ENCODE assay signal across 18 cellular contexts in the genomic region with DNA sequence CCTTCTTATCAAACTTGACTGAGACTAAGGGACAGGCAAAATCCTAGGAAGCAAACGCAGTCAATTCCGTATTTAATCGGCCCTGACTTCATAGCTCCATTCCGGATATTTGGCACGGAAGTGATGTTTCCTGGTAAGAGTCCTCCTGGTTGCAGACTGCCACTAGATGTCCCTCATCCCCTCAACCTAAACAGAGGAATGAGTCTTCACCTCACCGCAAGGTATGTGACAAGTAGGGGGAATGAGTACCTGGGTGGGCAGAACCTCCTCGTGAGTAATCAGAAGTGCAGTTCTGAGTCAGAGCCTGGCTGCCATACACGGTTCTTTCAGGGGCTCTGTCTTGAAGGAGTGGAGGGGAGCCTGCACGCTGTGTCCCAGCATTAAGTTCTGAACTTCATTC.
A peak's percentile ranks its signal among the peaks of the same experiment; 100 is the strongest.
DNase-seq lines count a peak whose midpoint lies in the region; ATAC-seq, FAIRE-seq and TF ChIP-seq lines count a peak whose summit lies in the region.
"Had no signal": no experiment of that assay in that cellular context is flagged by ENCODE, and none has a peak within 500 bp of the region (broad histone marks: within the 10 kb centered on the region; RNA-seq: fewer than 3 reads in every experiment).

No MANE protein-coding gene starts in this region.

- H3K4me1 Mint-ChIP-seq in activated naive CD4-positive, alpha-beta T cell treated with anti-CD3 and anti-CD28 coated beads for 36 hours (ENCODE audit: low read depth) = no peaks in the 10 kb centered on the region

- no peaks in the 10 kb centered on the region for H3K79me2 ChIP-seq in H1 (ENCODE audit: control insufficient read depth in 1 of 2, insufficient read depth in 2 of 2, low read length in 2 of 2)

- H3K4me3 ChIP-seq in H1 (ENCODE audit: extremely low read depth in 1 of 4, insufficient read depth in 2 of 4, low read depth in 3 of 4, low read length in 4 of 4) (no peak overlapping the region), left lung (no peak overlapping the region)
- H3K4me3 ChIP-seq: HAP-1 had no signal

- H3K9me3 Mint-ChIP-seq in activated naive CD4-positive, alpha-beta T cell treated with anti-CD3 and anti-CD28 coated beads for 36 hours = peaks cover 2% of the 10 kb centered on the region
- peaks cover 10 to 11% of the 10 kb centered on the region in 2 donors for H3K9me3 Mint-ChIP-seq in activated naive CD4-positive, alpha-beta T cell treated with anti-CD3 and anti-CD28 coated beads, Interleukin-2, amount 50 U/mL, for 72 hours
- H3K9me3 Mint-ChIP-seq: activated CD8-positive, alpha-beta T cell treated with anti-CD3 and anti-CD28 coated beads for 36 hours; activated T-helper 1 cell treated with anti-CD3 and anti-CD28 coated beads, Interleukin-12 subunit alpha, Interleukin-12 subunit beta, Interleukin-2, Interleukin-4 antibody, amounts not matched to agents 30 ng/mL and 10 ng/mL and 1 ng/mL, durations not matched to agents 14 hours and 24 hours and 36 hours had no signal

- H3K4me3 Mint-ChIP-seq in activated naive CD4-positive, alpha-beta T cell treated with anti-CD3 and anti-CD28 coated beads for 36 hours = no peak overlapping the region
- H3K4me3 Mint-ChIP-seq: activated CD8-positive, alpha-beta T cell treated with anti-CD3 and anti-CD28 coated beads for 36 hours; activated T-helper 1 cell treated with anti-CD3 and anti-CD28 coated beads, Interleukin-12 subunit alpha, Interleukin-12 subunit beta, Interleukin-2, Interleukin-4 antibody, amounts not matched to agents 30 ng/mL and 10 ng/mL and 1 ng/mL, durations not matched to agents 14 hours and 24 hours and 36 hours had no signal

- H3K4me1 ChIP-seq in H1 (replicated peaks in 1 of 4; ENCODE audit: control insufficient read depth in 3 of 4, insufficient read depth in 4 of 4, low read length in 3 of 4) = no peaks in the 10 kb centered on the region
- no peaks in the 10 kb centered on the region for H3K4me1 ChIP-seq in left lung
- H3K4me1 ChIP-seq: HAP-1 had no signal

- H2BK5ac ChIP-seq in H1 (ENCODE audit: low read depth, low read length) = no peak overlapping the region

- no peak overlapping the region for H4K5ac ChIP-seq in H1 (ENCODE audit: insufficient read length, low read depth, low read length)

- TF ChIP-seq EP300 in H1 (IDR thresholded peaks at IDR 0.05; ENCODE audit: borderline replicate concordance in 1 of 2, low read depth in 2 of 2, low read length in 2 of 2) = no peak

- TF ChIP-seq CTCF in GM12873 (IDR thresholded peaks at IDR 0.05; ENCODE audit: insufficient read depth, low read depth, low read length, missing control alignments) = peak; percentile 9
- TF ChIP-seq CTCF in H1 (IDR thresholded peaks at IDR 0.05; ENCODE audit: control extremely low read depth in 1 of 3, insufficient read depth in 1 of 3, low read depth in 1 of 3, low read length in 3 of 3) = peak in 2 of 3 experiments; percentile 17 to 48; a peak in 2 of 4 replicates
- no peak for TF ChIP-seq CTCF in left lung (IDR thresholded peaks at IDR 0.05)

- H3K79me1 ChIP-seq in H1 (ENCODE audit: low read depth, low read length) = no peaks in the 10 kb centered on the region

- FAIRE-seq in H1 (lab: Jason Lieb, UNC) = no peak
- FAIRE-seq: colon had no signal

- H4K91ac ChIP-seq in H1 (replicated peaks; ENCODE audit: insufficient read length, low read length) = no peak overlapping the region

- no peak overlapping the region for H3K4ac ChIP-seq in H1 (replicated peaks; ENCODE audit: insufficient read length, low read depth, low read length)

- H3K18ac ChIP-seq in H1 (ENCODE audit: extremely low read depth, low read length) = no peak overlapping the region

- H2BK12ac ChIP-seq in H1 (ENCODE audit: low read depth, low read length) = no peak overlapping the region

- no peak overlapping the region for H2BK120ac ChIP-seq in H1 (replicated peaks; ENCODE audit: low read depth, low read length)

- no peak overlapping the region for H2AFZ ChIP-seq in H1 (ENCODE audit: low read length)

- H3K27ac ChIP-seq in H1 (ENCODE audit: low read depth, low read length) (no peak overlapping the region), left lung (no peak overlapping the region)

- no peaks in the 10 kb centered on the region for H4K20me1 ChIP-seq in H1 (replicated peaks in 1 of 2; ENCODE audit: control insufficient read depth in 1 of 2, insufficient read depth in 2 of 2, low read length in 2 of 2)

- CTCF ChIA-PET in H1 (lab: Charles Lee; ENCODE audit: partially characterized antibody) = interaction anchor here (0.6 to 1.7 kb wide), 5 partner anchors 11 to 456 kb away, joined by 3 to 7 read pairs (median 4); no protein-coding TSS in a partner anchor
- CTCF ChIA-PET in activated naive CD4-positive, alpha-beta T cell treated with anti-CD3 and anti-CD28 coated beads for 36 hours (lab: Charles Lee) = no interaction called here

- H3K27me3 Mint-ChIP-seq in activated naive CD4-positive, alpha-beta T cell treated with anti-CD3 and anti-CD28 coated beads for 36 hours (ENCODE audit: low read depth) = no peaks in the 10 kb centered on the region
- H3K27me3 Mint-ChIP-seq: activated CD8-positive, alpha-beta T cell treated with anti-CD3 and anti-CD28 coated beads for 36 hours had no signal

- H3K23me2 ChIP-seq in H1 (ENCODE audit: low read depth, low read length) = peaks cover 3% of the 10 kb centered on the region; the same call in 1 of the 2 replicates

- H3K27me3 ChIP-seq in H1 (replicated peaks in 1 of 4; ENCODE audit: control insufficient read depth in 3 of 4, extremely low read depth in 1 of 4, insufficient read depth in 3 of 4, low read length in 3 of 4) = no peaks in the 10 kb centered on the region
- no peaks in the 10 kb centered on the region for H3K27me3 ChIP-seq in left lung

- intact Hi-C loops in left lung (cut with DNase I) = no loop called here
- intact Hi-C loops in activated naive CD4-positive, alpha-beta T cell treated with anti-CD3 and anti-CD28 coated beads for 36 hours (cut with micrococcal nuclease) = no loop called here

- H3K9me3 ChIP-seq in H1 (ENCODE audit: insufficient read depth in 2 of 2, low read depth in 1 of 2, low read length in 1 of 2) (no peaks in the 10 kb centered on the region), left lung (no peaks in the 10 kb centered on the region)
- H3K9me3 ChIP-seq: Caco-2, HAP-1 had no signal

- H3K9ac ChIP-seq in H1 (replicated peaks in 1 of 4; ENCODE audit: extremely low read depth in 1 of 4, low read depth in 3 of 4, low read length in 3 of 4) = no peak overlapping the region

- no peak overlapping the region for H3K23ac ChIP-seq in H1 (ENCODE audit: insufficient read length)

- H3K36me3 ChIP-seq in H1 (ENCODE audit: control insufficient read depth in 2 of 4, insufficient read depth in 4 of 4, low read length in 3 of 4) (no peaks in the 10 kb centered on the region), left lung (no peaks in the 10 kb centered on the region)
- H3K36me3 ChIP-seq: HAP-1 had no signal

- no peak overlapping the region for H3K56ac ChIP-seq in H1 (replicated peaks; ENCODE audit: insufficient read length, low read depth, low read length)

- H3K36me3 Mint-ChIP-seq in activated naive CD4-positive, alpha-beta T cell treated with anti-CD3 and anti-CD28 coated beads for 36 hours (ENCODE audit: low read depth) = no peaks in the 10 kb centered on the region
- no peaks in the 10 kb centered on the region for H3K36me3 Mint-ChIP-seq in activated naive CD4-positive, alpha-beta T cell treated with anti-CD3 and anti-CD28 coated beads, Interleukin-2, amount 50 U/mL, for 72 hours

- POLR2A ChIA-PET in H1 (lab: Charles Lee; ENCODE audit: partially characterized antibody) = no interaction called here

- no peak overlapping the region for H2BK20ac ChIP-seq in H1 (ENCODE audit: low read length)

- TF ChIP-seq POLR2A in H1 (IDR thresholded peaks at IDR 0.05; ENCODE audit: control extremely low read depth in 1 of 2, low read depth in 2 of 2, low read length in 2 of 2) = no peak

- WGBS in H1 (ENCODE audit: extremely low coverage in 1 of 2, insufficient coverage in 1 of 2, insufficient read length in 1 of 2, insufficient replicate concordance in 2 of 2, low coverage in 1 of 2, low lambda C conversion rate in 2 of 2, missing lambda C conversion rate in 1 of 2), 2 experiments = 86% methylated on average over 9 of the region's 9 CpGs; no CpG with 5 or more reads in 1 of the 2 experiments

- H2BK15ac ChIP-seq in H1 (ENCODE audit: low read length) = no peak overlapping the region

- H3K4me2 ChIP-seq in H1 (ENCODE audit: insufficient read depth in 1 of 2, low read depth in 2 of 2, low read length in 2 of 2) = no peak overlapping the region

- H2AK5ac ChIP-seq in H1 (ENCODE audit: low read depth, low read length) = no peak overlapping the region

- peak; percentile 50 for ATAC-seq in left lung
- ATAC-seq in activated naive CD4-positive, alpha-beta T cell treated with anti-CD3 and anti-CD28 coated beads, Interleukin-2, amount 50 U/mL, for 72 hours = no peak
- ATAC-seq: activated CD8-positive, alpha-beta T cell treated with anti-CD3 and anti-CD28 coated beads for 36 hours; left cardiac atrium had no signal

- no peak overlapping the region for H4K8ac ChIP-seq in H1 (ENCODE audit: extremely low read depth, insufficient read depth, low read length)

- H3K14ac ChIP-seq in H1 (ENCODE audit: insufficient read length) = no peak overlapping the region

- no peak overlapping the region for H3K27ac Mint-ChIP-seq in activated naive CD4-positive, alpha-beta T cell treated with anti-CD3 and anti-CD28 coated beads for 36 hours
- no peak overlapping the region for H3K27ac Mint-ChIP-seq in activated naive CD4-positive, alpha-beta T cell treated with anti-CD3 and anti-CD28 coated beads, Interleukin-2, amount 50 U/mL, for 72 hours
- H3K27ac Mint-ChIP-seq: activated CD8-positive, alpha-beta T cell treated with anti-CD3 and anti-CD28 coated beads for 36 hours; activated T-helper 1 cell treated with anti-CD3 and anti-CD28 coated beads, Interleukin-12 subunit alpha, Interleukin-12 subunit beta, Interleukin-2, Interleukin-4 antibody, amounts not matched to agents 30 ng/mL and 10 ng/mL and 1 ng/mL, durations not matched to agents 14 hours and 24 hours and 36 hours had no signal

- DNase-seq in NCI-H226 (peak; percentile 29), H1 (ENCODE audit: low read depth in 1 of 2, low spot score in 2 of 2) (no peak), left lung (no peak), NK-92 (lab: John Stamatoyannopoulos, UW; ENCODE audit: unreplicated experiment) (no peak), NCI-H2227 treated with DMSO at 0.1 percent for 48 hours (lab: John Stamatoyannopoulos, UW) (no peak)
- DNase-seq in activated naive CD4-positive, alpha-beta T cell treated with anti-CD3 and anti-CD28 coated beads for 36 hours = no peak
- no peak for DNase-seq in activated naive CD4-positive, alpha-beta T cell treated with anti-CD3 and anti-CD28 coated beads, Interleukin-2, amount 50 U/mL, for 72 hours (ENCODE audit: low spot score in 2 of 2)
- DNase-seq: activated CD8-positive, alpha-beta T cell treated with anti-CD3 and anti-CD28 coated beads for 36 hours; Caco-2; left cardiac atrium; NCI-H1930; NCI-H524 treated with DMSO at 0.1 percent for 48 hours; stimulated activated CD4-positive, alpha-beta T cell treated with anti-CD3 and anti-CD28 coated beads, Interleukin-4, amount 100 ng/mL, for 1 hour; stimulated activated CD8-positive, alpha-beta memory T cell treated with anti-CD3 and anti-CD28 coated beads, Interleukin-4, amount 100 ng/mL, for 48 hours had no signal

- peak; percentile 58 to 66 for TF ChIP-seq RAD21 in H1 (IDR thresholded peaks at IDR 0.05 in 1 of 2, conservative IDR thresholded peaks at IDR 0.05 in 1 of 2; ENCODE audit: low read depth in 2 of 2, low read length in 2 of 2)

TF ChIP-seq in H1, 55 proteins besides CTCF, POLR2A, EP300 and RAD21 (continues in another document):
- TF ChIP-seq JUN (IDR thresholded peaks at IDR 0.05; ENCODE audit: low read depth, low read length) = no peak

Comparison
In these comparisons a context has a peak if more than half of its experiments do, and no peak if none do; other contexts are left out.
1. CTCF ChIP-seq: peak in GM12873 (single experiment) and H1 (2 of 3); none in left lung (0 of 2).